1 cellular context compared by ENCODE assay signal in the genomic region with DNA sequence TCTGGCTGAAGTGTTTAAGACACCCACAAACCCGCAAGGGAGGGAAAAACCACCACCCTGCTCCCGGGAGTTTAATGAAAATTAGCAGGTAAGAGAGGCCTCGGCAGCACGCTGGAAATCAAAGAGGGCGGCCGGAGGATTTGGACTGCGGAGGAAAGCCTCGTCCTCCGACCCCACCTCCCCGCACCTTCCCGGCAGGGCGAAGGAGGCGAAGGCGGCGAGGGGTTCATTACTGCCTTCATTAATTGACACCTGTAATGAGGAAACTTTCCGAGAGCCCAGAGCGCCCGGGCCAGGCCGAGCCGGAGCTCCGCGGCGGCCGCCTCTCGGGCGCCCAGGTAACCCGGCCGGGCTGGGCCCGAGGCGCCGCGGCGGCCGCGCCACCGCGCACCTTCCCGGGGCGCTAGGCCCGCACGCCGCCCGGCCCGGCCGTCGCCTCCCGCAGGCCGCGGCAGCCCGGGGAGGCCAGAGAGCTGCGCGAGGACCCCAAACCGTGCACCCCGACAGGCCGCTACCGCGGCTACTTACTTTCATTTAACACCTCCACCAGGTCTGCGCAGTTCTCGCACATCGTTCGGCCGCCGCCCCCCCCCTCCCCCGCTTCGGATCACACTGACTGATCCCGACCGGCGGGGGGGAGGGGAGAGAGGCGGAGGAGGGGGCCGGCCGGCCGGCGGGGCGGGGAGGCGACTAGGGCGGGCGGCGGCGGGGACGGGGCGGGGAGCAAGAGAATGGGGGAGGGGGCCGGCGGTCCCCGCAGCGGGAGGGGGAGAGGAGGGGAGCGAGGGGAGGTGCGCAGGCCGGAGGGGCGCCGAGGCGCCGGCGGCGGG.
A peak's percentile ranks its signal among the peaks of the same experiment; 100 is the strongest.
TF ChIP-seq lines count a peak whose summit lies in the region.

No MANE protein-coding gene starts in this region.

TF ChIP-seq in HepG2, 621 proteins besides CTCF, POLR2A, EP300 and RAD21 (continued from another document and continues in another):
- TF ChIP-seq, protein P1, sequence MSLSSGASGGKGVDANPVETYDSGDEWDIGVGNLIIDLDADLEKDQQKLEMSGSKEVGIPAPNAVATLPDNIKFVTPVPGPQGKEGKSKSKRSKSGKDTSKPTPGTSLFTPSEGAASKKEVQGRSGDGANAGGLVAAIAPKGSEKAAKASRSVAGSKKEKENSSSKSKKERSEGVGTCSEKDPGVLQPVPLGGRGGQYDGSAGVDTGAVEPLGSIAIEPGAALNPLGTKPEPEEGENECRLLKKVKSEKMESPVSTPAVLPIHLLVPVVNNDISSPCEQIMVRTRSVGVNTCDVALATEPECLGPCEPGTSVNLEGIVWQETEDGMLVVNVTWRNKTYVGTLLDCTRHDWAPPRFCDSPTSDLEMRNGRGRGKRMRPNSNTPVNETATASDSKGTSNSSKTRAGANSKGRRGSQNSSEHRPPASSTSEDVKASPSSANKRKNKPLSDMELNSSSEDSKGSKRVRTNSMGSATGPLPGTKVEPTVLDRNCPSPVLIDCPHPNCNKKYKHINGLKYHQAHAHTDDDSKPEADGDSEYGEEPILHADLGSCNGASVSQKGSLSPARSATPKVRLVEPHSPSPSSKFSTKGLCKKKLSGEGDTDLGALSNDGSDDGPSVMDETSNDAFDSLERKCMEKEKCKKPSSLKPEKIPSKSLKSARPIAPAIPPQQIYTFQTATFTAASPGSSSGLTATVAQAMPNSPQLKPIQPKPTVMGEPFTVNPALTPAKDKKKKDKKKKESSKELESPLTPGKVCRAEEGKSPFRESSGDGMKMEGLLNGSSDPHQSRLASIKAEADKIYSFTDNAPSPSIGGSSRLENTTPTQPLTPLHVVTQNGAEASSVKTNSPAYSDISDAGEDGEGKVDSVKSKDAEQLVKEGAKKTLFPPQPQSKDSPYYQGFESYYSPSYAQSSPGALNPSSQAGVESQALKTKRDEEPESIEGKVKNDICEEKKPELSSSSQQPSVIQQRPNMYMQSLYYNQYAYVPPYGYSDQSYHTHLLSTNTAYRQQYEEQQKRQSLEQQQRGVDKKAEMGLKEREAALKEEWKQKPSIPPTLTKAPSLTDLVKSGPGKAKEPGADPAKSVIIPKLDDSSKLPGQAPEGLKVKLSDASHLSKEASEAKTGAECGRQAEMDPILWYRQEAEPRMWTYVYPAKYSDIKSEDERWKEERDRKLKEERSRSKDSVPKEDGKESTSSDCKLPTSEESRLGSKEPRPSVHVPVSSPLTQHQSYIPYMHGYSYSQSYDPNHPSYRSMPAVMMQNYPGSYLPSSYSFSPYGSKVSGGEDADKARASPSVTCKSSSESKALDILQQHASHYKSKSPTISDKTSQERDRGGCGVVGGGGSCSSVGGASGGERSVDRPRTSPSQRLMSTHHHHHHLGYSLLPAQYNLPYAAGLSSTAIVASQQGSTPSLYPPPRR (CRISPR knock-in tag; IDR thresholded peaks at IDR 0.05; ENCODE audit: borderline replicate concordance) = no peak
- no peak for TF ChIP-seq ZFP90 (CRISPR knock-in tag; IDR thresholded peaks at IDR 0.05; ENCODE audit: borderline replicate concordance)
- TF ChIP-seq, protein P2, sequence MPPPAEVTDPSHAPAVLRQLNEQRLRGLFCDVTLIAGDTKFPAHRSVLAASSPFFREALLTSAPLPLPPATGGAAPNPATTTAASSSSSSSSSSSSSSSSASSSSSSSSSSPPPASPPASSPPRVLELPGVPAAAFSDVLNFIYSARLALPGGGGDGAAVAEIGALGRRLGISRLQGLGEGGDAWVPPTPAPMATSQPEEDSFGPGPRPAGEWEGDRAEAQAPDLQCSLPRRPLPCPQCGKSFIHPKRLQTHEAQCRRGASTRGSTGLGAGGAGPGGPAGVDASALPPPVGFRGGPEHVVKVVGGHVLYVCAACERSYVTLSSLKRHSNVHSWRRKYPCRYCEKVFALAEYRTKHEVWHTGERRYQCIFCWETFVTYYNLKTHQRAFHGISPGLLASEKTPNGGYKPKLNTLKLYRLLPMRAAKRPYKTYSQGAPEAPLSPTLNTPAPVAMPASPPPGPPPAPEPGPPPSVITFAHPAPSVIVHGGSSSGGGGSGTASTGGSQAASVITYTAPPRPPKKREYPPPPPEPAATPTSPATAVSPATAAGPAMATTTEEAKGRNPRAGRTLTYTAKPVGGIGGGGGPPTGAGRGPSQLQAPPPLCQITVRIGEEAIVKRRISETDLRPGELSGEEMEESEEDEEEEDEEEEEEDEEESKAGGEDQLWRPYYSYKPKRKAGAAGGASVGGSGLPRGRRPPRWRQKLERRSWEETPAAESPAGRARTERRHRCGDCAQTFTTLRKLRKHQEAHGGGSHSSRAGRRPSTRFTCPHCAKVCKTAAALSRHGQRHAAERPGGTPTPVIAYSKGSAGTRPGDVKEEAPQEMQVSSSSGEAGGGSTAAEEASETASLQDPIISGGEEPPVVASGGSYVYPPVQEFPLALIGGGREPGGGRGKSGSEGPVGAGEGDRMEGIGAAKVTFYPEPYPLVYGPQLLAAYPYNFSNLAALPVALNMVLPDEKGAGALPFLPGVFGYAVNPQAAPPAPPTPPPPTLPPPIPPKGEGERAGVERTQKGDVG (CRISPR knock-in tag; IDR thresholded peaks at IDR 0.05; ENCODE audit: borderline replicate concordance) = no peak
- no peak for TF ChIP-seq STAG1 (CRISPR knock-in tag; IDR thresholded peaks at IDR 0.05)
- TF ChIP-seq, protein P3, sequence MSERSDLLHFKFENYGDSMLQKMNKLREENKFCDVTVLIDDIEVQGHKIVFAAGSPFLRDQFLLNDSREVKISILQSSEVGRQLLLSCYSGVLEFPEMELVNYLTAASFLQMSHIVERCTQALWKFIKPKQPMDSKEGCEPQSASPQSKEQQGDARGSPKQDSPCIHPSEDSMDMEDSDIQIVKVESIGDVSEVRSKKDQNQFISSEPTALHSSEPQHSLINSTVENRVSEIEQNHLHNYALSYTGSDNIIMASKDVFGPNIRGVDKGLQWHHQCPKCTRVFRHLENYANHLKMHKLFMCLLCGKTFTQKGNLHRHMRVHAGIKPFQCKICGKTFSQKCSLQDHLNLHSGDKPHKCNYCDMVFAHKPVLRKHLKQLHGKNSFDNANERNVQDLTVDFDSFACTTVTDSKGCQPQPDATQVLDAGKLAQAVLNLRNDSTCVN (CRISPR knock-in tag; IDR thresholded peaks at IDR 0.05; ENCODE audit: borderline replicate concordance) = no peak
- TF ChIP-seq ZFP41 (CRISPR knock-in tag; IDR thresholded peaks at IDR 0.05; ENCODE audit: borderline replicate concordance) = no peak
- TF ChIP-seq, protein P4, sequence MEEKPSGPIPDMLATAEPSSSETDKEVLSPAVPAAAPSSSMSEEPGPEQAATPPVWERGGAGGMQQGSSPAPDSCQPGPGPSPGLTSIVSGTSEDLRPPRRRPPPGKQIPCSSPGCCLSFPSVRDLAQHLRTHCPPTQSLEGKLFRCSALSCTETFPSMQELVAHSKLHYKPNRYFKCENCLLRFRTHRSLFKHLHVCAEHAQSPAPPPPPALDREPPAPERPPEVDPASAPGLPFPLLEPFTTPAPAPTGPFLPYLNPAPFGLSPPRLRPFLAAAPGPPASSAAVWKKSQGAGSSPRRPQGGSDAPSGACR (CRISPR knock-in tag; IDR thresholded peaks at IDR 0.05) = peak; percentile 6
- no peak for TF ChIP-seq ATAD3A (CRISPR knock-in tag; IDR thresholded peaks at IDR 0.05)
- no peak for TF ChIP-seq ZNF12 (CRISPR knock-in tag; IDR thresholded peaks at IDR 0.05)
- no peak for TF ChIP-seq HMG20B (CRISPR knock-in tag; conservative IDR thresholded peaks at IDR 0.05)
- no peak for TF ChIP-seq SCMH1 (CRISPR knock-in tag; IDR thresholded peaks at IDR 0.05; ENCODE audit: borderline replicate concordance)
- TF ChIP-seq, protein P5, sequence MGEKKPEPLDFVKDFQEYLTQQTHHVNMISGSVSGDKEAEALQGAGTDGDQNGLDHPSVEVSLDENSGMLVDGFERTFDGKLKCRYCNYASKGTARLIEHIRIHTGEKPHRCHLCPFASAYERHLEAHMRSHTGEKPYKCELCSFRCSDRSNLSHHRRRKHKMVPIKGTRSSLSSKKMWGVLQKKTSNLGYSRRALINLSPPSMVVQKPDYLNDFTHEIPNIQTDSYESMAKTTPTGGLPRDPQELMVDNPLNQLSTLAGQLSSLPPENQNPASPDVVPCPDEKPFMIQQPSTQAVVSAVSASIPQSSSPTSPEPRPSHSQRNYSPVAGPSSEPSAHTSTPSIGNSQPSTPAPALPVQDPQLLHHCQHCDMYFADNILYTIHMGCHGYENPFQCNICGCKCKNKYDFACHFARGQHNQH (CRISPR knock-in tag; IDR thresholded peaks at IDR 0.05) = no peak
- TF ChIP-seq ZNF225 (CRISPR knock-in tag; IDR thresholded peaks at IDR 0.05) = no peak
- no peak for TF ChIP-seq TRIM24 (CRISPR knock-in tag; IDR thresholded peaks at IDR 0.05)
- peak; percentile 67 for TF ChIP-seq ASH2L (IDR thresholded peaks at IDR 0.05; ENCODE audit: insufficient read length, low read depth, low read length)
- TF ChIP-seq ZNF34 (CRISPR knock-in tag; IDR thresholded peaks at IDR 0.05; ENCODE audit: borderline replicate concordance) = no peak
- TF ChIP-seq, protein P6, sequence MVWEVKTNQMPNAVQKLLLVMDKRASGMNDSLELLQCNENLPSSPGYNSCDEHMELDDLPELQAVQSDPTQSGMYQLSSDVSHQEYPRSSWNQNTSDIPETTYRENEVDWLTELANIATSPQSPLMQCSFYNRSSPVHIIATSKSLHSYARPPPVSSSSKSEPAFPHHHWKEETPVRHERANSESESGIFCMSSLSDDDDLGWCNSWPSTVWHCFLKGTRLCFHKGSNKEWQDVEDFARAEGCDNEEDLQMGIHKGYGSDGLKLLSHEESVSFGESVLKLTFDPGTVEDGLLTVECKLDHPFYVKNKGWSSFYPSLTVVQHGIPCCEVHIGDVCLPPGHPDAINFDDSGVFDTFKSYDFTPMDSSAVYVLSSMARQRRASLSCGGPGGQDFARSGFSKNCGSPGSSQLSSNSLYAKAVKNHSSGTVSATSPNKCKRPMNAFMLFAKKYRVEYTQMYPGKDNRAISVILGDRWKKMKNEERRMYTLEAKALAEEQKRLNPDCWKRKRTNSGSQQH (CRISPR knock-in tag; IDR thresholded peaks at IDR 0.05; ENCODE audit: low read depth) = no peak
- TF ChIP-seq, protein P7, sequence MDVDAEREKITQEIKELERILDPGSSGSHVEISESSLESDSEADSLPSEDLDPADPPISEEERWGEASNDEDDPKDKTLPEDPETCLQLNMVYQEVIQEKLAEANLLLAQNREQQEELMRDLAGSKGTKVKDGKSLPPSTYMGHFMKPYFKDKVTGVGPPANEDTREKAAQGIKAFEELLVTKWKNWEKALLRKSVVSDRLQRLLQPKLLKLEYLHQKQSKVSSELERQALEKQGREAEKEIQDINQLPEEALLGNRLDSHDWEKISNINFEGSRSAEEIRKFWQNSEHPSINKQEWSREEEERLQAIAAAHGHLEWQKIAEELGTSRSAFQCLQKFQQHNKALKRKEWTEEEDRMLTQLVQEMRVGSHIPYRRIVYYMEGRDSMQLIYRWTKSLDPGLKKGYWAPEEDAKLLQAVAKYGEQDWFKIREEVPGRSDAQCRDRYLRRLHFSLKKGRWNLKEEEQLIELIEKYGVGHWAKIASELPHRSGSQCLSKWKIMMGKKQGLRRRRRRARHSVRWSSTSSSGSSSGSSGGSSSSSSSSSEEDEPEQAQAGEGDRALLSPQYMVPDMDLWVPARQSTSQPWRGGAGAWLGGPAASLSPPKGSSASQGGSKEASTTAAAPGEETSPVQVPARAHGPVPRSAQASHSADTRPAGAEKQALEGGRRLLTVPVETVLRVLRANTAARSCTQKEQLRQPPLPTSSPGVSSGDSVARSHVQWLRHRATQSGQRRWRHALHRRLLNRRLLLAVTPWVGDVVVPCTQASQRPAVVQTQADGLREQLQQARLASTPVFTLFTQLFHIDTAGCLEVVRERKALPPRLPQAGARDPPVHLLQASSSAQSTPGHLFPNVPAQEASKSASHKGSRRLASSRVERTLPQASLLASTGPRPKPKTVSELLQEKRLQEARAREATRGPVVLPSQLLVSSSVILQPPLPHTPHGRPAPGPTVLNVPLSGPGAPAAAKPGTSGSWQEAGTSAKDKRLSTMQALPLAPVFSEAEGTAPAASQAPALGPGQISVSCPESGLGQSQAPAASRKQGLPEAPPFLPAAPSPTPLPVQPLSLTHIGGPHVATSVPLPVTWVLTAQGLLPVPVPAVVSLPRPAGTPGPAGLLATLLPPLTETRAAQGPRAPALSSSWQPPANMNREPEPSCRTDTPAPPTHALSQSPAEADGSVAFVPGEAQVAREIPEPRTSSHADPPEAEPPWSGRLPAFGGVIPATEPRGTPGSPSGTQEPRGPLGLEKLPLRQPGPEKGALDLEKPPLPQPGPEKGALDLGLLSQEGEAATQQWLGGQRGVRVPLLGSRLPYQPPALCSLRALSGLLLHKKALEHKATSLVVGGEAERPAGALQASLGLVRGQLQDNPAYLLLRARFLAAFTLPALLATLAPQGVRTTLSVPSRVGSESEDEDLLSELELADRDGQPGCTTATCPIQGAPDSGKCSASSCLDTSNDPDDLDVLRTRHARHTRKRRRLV (CRISPR knock-in tag; IDR thresholded peaks at IDR 0.05) = no peak
- TF ChIP-seq ZNF460 (CRISPR knock-in tag; IDR thresholded peaks at IDR 0.05; ENCODE audit: borderline replicate concordance) = no peak
- TF ChIP-seq, protein P8, sequence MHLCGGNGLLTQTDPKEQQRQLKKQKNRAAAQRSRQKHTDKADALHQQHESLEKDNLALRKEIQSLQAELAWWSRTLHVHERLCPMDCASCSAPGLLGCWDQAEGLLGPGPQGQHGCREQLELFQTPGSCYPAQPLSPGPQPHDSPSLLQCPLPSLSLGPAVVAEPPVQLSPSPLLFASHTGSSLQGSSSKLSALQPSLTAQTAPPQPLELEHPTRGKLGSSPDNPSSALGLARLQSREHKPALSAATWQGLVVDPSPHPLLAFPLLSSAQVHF (CRISPR knock-in tag; IDR thresholded peaks at IDR 0.05) = no peak
- no peak for TF ChIP-seq SP1 (IDR thresholded peaks at IDR 0.05)
- TF ChIP-seq SP1 (CRISPR knock-in tag; IDR thresholded peaks at IDR 0.05) = peak; percentile 8; the same call in 1 of the 2 replicates
- TF ChIP-seq ZNF563 (CRISPR knock-in tag; IDR thresholded peaks at IDR 0.05) = no peak
- TF ChIP-seq, protein P9, sequence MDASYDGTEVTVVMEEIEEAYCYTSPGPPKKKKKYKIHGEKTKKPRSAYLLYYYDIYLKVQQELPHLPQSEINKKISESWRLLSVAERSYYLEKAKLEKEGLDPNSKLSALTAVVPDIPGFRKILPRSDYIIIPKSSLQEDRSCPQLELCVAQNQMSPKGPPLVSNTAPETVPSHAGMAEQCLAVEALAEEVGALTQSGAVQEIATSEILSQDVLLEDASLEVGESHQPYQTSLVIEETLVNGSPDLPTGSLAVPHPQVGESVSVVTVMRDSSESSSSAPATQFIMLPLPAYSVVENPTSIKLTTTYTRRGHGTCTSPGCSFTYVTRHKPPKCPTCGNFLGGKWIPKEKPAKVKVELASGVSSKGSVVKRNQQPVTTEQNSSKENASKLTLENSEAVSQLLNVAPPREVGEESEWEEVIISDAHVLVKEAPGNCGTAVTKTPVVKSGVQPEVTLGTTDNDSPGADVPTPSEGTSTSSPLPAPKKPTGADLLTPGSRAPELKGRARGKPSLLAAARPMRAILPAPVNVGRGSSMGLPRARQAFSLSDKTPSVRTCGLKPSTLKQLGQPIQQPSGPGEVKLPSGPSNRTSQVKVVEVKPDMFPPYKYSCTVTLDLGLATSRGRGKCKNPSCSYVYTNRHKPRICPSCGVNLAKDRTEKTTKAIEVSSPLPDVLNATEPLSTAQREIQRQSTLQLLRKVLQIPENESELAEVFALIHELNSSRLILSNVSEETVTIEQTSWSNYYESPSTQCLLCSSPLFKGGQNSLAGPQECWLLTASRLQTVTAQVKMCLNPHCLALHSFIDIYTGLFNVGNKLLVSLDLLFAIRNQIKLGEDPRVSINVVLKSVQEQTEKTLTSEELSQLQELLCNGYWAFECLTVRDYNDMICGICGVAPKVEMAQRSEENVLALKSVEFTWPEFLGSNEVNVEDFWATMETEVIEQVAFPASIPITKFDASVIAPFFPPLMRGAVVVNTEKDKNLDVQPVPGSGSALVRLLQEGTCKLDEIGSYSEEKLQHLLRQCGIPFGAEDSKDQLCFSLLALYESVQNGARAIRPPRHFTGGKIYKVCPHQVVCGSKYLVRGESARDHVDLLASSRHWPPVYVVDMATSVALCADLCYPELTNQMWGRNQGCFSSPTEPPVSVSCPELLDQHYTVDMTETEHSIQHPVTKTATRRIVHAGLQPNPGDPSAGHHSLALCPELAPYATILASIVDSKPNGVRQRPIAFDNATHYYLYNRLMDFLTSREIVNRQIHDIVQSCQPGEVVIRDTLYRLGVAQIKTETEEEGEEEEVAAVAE (CRISPR knock-in tag; IDR thresholded peaks at IDR 0.05; ENCODE audit: borderline replicate concordance) = no peak
